17 cellular contexts compared by ENCODE assay signal in genomic region chr10:34119456-34119855, GRCh38.
DNase-seq lines count a peak whose midpoint lies in the region; ATAC-seq, FAIRE-seq and TF ChIP-seq lines count a peak whose summit lies in the region.
"Had no signal": no experiment of that assay in that cellular context is flagged by ENCODE, and none has a peak within 500 bp of the region (broad histone marks: within the 10 kb centered on the region; RNA-seq: fewer than 3 reads in every experiment).

No MANE protein-coding gene starts in this region.

- DNase-seq in activated gamma-delta T cell (lab: John Stamatoyannopoulos, UW) (peak; percentile 13), activated gamma-delta T cell treated with Interleukin-2 at 50 U/mL for 16 hours (no peak), HepG2 (ENCODE audit: low spot score) (no peak), right lobe of liver (no peak), mesenchymal stem cell (no peak), type B pancreatic cell (ENCODE audit: extremely low spot score, unreplicated experiment) (no peak)
- no peak for DNase-seq in activated naive CD4-positive, alpha-beta T cell treated with Interleukin-2 at 50 U/mL for 16 hours
- DNase-seq: 8988T; CD4-positive, alpha-beta memory T cell; DMS153; DMS79; GF-D8; H9 had no signal

- H3K9me3 ChIP-seq in HepG2 (ENCODE audit: low read length) (no peaks in the 10 kb centered on the region), right lobe of liver (no peaks in the 10 kb centered on the region), mesenchymal stem cell (ENCODE audit: control insufficient read depth, low read length) (no peaks in the 10 kb centered on the region)

- H2BK15ac ChIP-seq in mesenchymal stem cell (ENCODE audit: low read depth, poor library complexity, severe bottlenecking) = no peak overlapping the region

- no peak overlapping the region for H3K4me2 ChIP-seq in HepG2 (ENCODE audit: low read depth, low read length)
- H3K4me2 ChIP-seq in mesenchymal stem cell (ENCODE audit: low read length, poor library complexity, severe bottlenecking) = no peak overlapping the region
- H3K4me2 ChIP-seq: BLaER1 had no signal

- FAIRE-seq in HepG2 (lab: Jason Lieb, UNC) = no peak
- FAIRE-seq: H1 had no signal

- BruUV-seq in HepG2 (replicated peaks; lab: Mats Ljungman, UMichigan) = no TSS peak

- H2BK12ac ChIP-seq in mesenchymal stem cell (ENCODE audit: low read length in 2 of 2) = peak overlapping the region in 1 of 2 experiments; percentile 29

- no peak overlapping the region for H2AFZ ChIP-seq in HepG2 (ENCODE audit: low read length)
- H2AFZ ChIP-seq in mesenchymal stem cell (ENCODE audit: low read depth, low read length) = no peak overlapping the region

- H2AK5ac ChIP-seq in mesenchymal stem cell (ENCODE audit: low read length, severe bottlenecking) = no peak overlapping the region

- TF ChIP-seq RAD21 in HepG2 (CRISPR knock-in tag; IDR thresholded peaks at IDR 0.05) = no peak

- H3K79me1 ChIP-seq in mesenchymal stem cell (replicated peaks; ENCODE audit: low read length, poor library complexity, severe bottlenecking) = peaks cover 10% of the 10 kb centered on the region

- H3K4me3 ChIP-seq in HepG2 (replicated peaks in 1 of 3; ENCODE audit: insufficient read depth in 1 of 3, low read depth in 2 of 3, low read length in 3 of 3) (no peak overlapping the region), right lobe of liver (no peak overlapping the region), mesenchymal stem cell (ENCODE audit: insufficient read depth in 1 of 2, low read depth in 1 of 2, low read length in 2 of 2) (no peak overlapping the region)
- H3K4me3 ChIP-seq: BLaER1 had no signal

- in situ Hi-C loops in HepG2 (cut with HindIII; ENCODE audit: extremely low pct_ligation_motif_present, low pct_unique_long_range_greater_than_20kb) = no loop called here

- H4K8ac ChIP-seq in mesenchymal stem cell (ENCODE audit: low read length) = no peak overlapping the region

- POLR2A ChIA-PET in HepG2 (lab: Yijun Ruan, JAX) = no interaction called here

- intact Hi-C loops in HepG2 (cut with micrococcal nuclease; ENCODE audit: unreplicated experiment) (no loop called here), right lobe of liver (cut with DNase I) (no loop called here)

- H3K23ac ChIP-seq in mesenchymal stem cell (ENCODE audit: low read length in 2 of 2) = no peak overlapping the region

- H3K36me3 ChIP-seq in HepG2 (replicated peaks in 1 of 2; ENCODE audit: control insufficient read depth in 1 of 2, insufficient read depth in 2 of 2, low read length in 2 of 2) (no peaks in the 10 kb centered on the region; a peak in 1 of 5 replicates), right lobe of liver (no peaks in the 10 kb centered on the region), mesenchymal stem cell (ENCODE audit: control insufficient read depth in 1 of 2, insufficient read depth in 2 of 2, low read depth in 1 of 2, low read length in 2 of 2) (peaks cover 0 to 26% of the 10 kb centered on the region in 2 experiments)

- H2BK120ac ChIP-seq in mesenchymal stem cell (ENCODE audit: low read depth, low read length) = no peak overlapping the region

- no peaks in the 10 kb centered on the region for H3K79me2 ChIP-seq in HepG2 (ENCODE audit: insufficient read depth, low read length)

- peaks cover 68% of the 10 kb centered on the region for H3K4me1 ChIP-seq in HepG2 (ENCODE audit: insufficient read depth, low read length)
- H3K4me1 ChIP-seq in right lobe of liver = peaks cover 0 to 49% (median 26%) of the 10 kb centered on the region in 4 donors
- no peaks in the 10 kb centered on the region for H3K4me1 ChIP-seq in mesenchymal stem cell (ENCODE audit: control insufficient read depth, insufficient read depth, low read depth, low read length)

- H4K20me1 ChIP-seq in HepG2 (ENCODE audit: insufficient read depth, low read length) = no peaks in the 10 kb centered on the region
- H4K20me1 ChIP-seq: BLaER1 had no signal

- H3K14ac ChIP-seq in mesenchymal stem cell (ENCODE audit: low read length in 2 of 2) = no peak overlapping the region

- WGBS in HepG2 (ENCODE audit: low lambda C conversion rate) = 99% methylated on average over 25 of the region's 25 CpGs
- WGBS in right lobe of liver (ENCODE audit: insufficient coverage, low coverage, low lambda C conversion rate, missing lambda C conversion rate) = over 99% methylated on average over 22 of the region's 25 CpGs
- 99% methylated on average over 24 of the region's 25 CpGs for WGBS in mesenchymal stem cell

- H3K9me3 Mint-ChIP-seq in type B pancreatic cell = peaks cover 2% of the 10 kb centered on the region
- H3K9me3 Mint-ChIP-seq: CD4-positive, alpha-beta memory T cell; H9 had no signal

- H3K27me3 ChIP-seq in HepG2 (ENCODE audit: control insufficient read depth in 1 of 2, insufficient read depth in 2 of 2, low read length in 2 of 2) = no peaks in the 10 kb centered on the region
- H3K27me3 ChIP-seq in right lobe of liver = no peaks in the 10 kb centered on the region
- H3K27me3 ChIP-seq in mesenchymal stem cell (ENCODE audit: control insufficient read depth in 1 of 2, insufficient read depth in 1 of 2, low read length in 2 of 2) = no peaks in the 10 kb centered on the region
- H3K27me3 ChIP-seq: BLaER1 had no signal

- CTCF ChIA-PET in HepG2 (lab: Yijun Ruan, JAX; ENCODE audit: low intra/inter-chr PET ratio, low total read pairs) = no interaction called here

- no peak overlapping the region for H3K4ac ChIP-seq in mesenchymal stem cell (ENCODE audit: low read depth in 1 of 2, low read length in 2 of 2)

- peaks cover 44% of the 10 kb centered on the region for H3K4me1 Mint-ChIP-seq in type B pancreatic cell (ENCODE audit: unreplicated experiment)

- TF ChIP-seq EP300 in HepG2 (IDR thresholded peaks at IDR 0.05; ENCODE audit: low read depth in 2 of 2, low read length in 2 of 2) (no peak), HepG2 (CRISPR knock-in tag; IDR thresholded peaks at IDR 0.05; ENCODE audit: borderline replicate concordance) (no peak)

- H3K9ac ChIP-seq in HepG2 (ENCODE audit: insufficient read depth, low read depth, low read length) = no peak overlapping the region
- H3K9ac ChIP-seq in mesenchymal stem cell (ENCODE audit: low read length) = no peak overlapping the region
- H3K9ac ChIP-seq: BLaER1 had no signal

- no peak overlapping the region for H3K27ac Mint-ChIP-seq in type B pancreatic cell
- H3K27ac Mint-ChIP-seq: CD14-positive monocyte; CD4-positive, alpha-beta memory T cell had no signal

- H3K18ac ChIP-seq in mesenchymal stem cell (ENCODE audit: low read depth in 1 of 2, low read length in 2 of 2) = peak overlapping the region in 1 of 2 experiments; percentile 46

- TF ChIP-seq POLR2A in HepG2 (IDR thresholded peaks at IDR 0.05; ENCODE audit: insufficient read depth in 1 of 2, low read depth in 2 of 2, low read length in 2 of 2) (no peak), right lobe of liver (IDR thresholded peaks at IDR 0.05) (no peak)

- TF ChIP-seq CTCF in HepG2 (CRISPR knock-in tag; IDR thresholded peaks at IDR 0.05) = no peak
- TF ChIP-seq CTCF in right lobe of liver (IDR thresholded peaks at IDR 0.05) = no peak
- no peak for TF ChIP-seq CTCF in type B pancreatic cell (conservative IDR thresholded peaks at IDR 0.05)

- no peaks in the 10 kb centered on the region for H3K27me3 Mint-ChIP-seq in type B pancreatic cell
- H3K27me3 Mint-ChIP-seq: CD4-positive, alpha-beta memory T cell had no signal

- ATAC-seq in HepG2 (no peak), right lobe of liver (no peak), HG02642 (IDR thresholded peaks at IDR 0.05; ENCODE audit: poor library complexity, unreplicated experiment) (no peak)

- no peak overlapping the region for H2BK5ac ChIP-seq in mesenchymal stem cell (ENCODE audit: low read depth, low read length, poor library complexity, severe bottlenecking)

- peak overlapping the region; percentile 0 for H4K91ac ChIP-seq in mesenchymal stem cell (ENCODE audit: low read length)

- no peak overlapping the region for H3K27ac ChIP-seq in HepG2 (ENCODE audit: extremely low read length, insufficient read depth, low read length)
- H3K27ac ChIP-seq in right lobe of liver = no peak overlapping the region
- no peak overlapping the region for H3K27ac ChIP-seq in mesenchymal stem cell (ENCODE audit: low read length, poor library complexity, severe bottlenecking)
- H3K27ac ChIP-seq: BLaER1 had no signal

- peaks cover 13% of the 10 kb centered on the region for H3K36me3 Mint-ChIP-seq in type B pancreatic cell
- H3K36me3 Mint-ChIP-seq: CD14-positive monocyte; CD4-positive, alpha-beta memory T cell had no signal

- no peak overlapping the region for H3K4me3 Mint-ChIP-seq in type B pancreatic cell
- H3K4me3 Mint-ChIP-seq: CD14-positive monocyte; CD4-positive, alpha-beta memory T cell; H9 had no signal

TF ChIP-seq in HepG2, 621 proteins besides CTCF, POLR2A, EP300 and RAD21 (continues in another document):
- TF ChIP-seq ZNF563 (CRISPR knock-in tag; IDR thresholded peaks at IDR 0.05) = no peak
- no peak for TF ChIP-seq POLR2G (IDR thresholded peaks at IDR 0.05; ENCODE audit: low read depth, low read length)
- 0 out of 2 replicates have a peak, but pooled peaks have one; percentile 12 for TF ChIP-seq ZNF687 (CRISPR knock-in tag; IDR thresholded peaks at IDR 0.05)
